In the genomic region with DNA sequence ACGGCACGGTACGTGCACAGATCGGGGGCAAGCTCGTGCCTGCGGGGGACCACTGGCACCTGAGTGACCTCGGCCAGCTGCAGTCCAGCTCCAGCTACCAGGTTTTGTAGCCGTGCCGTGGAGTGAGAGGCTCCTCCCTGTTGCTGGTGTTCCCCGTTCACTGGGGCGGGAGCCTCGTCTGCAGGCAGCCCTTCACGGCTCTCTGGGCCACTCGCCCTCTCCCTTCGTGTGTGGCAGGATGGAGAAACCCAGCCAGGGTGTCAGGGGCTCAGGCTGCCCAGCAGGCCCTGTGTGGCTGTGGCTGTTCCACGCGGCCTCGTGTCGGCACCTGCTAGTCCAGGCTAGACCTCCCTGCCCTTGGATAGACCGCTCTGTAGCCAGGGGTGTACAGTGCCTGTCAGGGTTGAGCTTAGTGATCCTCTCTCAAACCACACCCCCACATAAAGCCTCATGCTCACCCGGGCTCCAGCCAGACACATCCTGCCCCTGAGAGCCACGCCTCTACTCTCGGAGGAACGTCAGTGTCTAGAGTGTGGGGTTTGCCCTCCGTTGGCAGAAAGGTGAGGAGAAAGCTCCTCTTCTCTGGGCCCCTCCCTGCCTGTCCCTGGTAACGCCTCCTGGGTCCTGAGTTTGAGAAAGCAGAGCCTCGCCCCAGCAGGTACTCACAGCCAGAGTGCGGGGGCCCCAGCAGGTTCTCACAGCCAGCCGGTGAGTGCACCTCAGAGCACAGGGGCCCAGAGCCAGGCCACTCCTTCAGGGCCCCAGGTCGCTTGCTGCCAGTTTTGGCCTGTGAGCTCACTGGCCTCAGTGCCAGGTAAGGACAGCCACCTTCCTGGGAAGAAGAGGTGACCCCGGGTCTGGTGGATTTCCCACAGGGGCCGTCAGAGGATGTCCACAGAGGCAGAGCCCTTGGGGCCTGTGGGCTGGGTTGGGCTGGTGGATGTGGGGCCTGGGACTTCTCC, we compare ENCODE assay signal across 1 cellular context.
A peak's percentile ranks its signal among the peaks of the same experiment; 100 is the strongest.
TF ChIP-seq lines count a peak whose summit lies in the region.

No MANE protein-coding gene starts in this region.

TF ChIP-seq in HEK293, 187 proteins besides CTCF, POLR2A, EP300 and RAD21 (continued from another document):
- TF ChIP-seq, protein P1, sequence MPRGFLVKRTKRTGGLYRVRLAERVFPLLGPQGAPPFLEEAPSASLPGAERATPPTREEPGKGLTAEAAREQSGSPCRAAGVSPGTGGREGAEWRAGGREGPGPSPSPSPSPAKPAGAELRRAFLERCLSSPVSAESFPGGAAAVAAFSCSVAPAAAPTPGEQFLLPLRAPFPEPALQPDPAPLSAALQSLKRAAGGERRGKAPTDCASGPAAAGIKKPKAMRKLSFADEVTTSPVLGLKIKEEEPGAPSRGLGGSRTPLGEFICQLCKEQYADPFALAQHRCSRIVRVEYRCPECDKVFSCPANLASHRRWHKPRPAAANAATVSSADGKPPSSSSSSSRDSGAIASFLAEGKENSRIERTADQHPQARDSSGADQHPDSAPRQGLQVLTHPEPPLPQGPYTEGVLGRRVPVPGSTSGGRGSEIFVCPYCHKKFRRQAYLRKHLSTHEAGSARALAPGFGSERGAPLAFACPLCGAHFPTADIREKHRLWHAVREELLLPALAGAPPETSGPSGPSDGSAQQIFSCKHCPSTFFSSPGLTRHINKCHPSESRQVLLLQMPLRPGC (tag by site-specific recombination; IDR thresholded peaks at IDR 0.05): no peak
- peak; percentile 48 for TF ChIP-seq ZIC2 (tag by site-specific recombination; IDR thresholded peaks at IDR 0.05)
- TF ChIP-seq, protein P2, sequence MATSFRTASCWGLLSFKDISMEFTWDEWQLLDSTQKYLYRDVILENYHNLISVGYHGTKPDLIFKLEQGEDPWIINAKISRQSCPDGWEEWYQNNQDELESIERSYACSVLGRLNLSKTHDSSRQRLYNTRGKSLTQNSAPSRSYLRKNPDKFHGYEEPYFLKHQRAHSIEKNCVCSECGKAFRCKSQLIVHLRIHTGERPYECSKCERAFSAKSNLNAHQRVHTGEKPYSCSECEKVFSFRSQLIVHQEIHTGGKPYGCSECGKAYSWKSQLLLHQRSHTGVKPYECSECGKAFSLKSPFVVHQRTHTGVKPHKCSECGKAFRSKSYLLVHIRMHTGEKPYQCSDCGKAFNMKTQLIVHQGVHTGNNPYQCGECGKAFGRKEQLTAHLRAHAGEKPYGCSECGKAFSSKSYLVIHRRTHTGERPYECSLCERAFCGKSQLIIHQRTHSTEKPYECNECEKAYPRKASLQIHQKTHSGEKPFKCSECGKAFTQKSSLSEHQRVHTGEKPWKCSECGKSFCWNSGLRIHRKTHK (tag by site-specific recombination; IDR thresholded peaks at IDR 0.05): no peak
- no peak for TF ChIP-seq ZNF76 (tag by site-specific recombination; IDR thresholded peaks at IDR 0.05; ENCODE audit: borderline replicate concordance, low read depth)
- TF ChIP-seq, protein P3, sequence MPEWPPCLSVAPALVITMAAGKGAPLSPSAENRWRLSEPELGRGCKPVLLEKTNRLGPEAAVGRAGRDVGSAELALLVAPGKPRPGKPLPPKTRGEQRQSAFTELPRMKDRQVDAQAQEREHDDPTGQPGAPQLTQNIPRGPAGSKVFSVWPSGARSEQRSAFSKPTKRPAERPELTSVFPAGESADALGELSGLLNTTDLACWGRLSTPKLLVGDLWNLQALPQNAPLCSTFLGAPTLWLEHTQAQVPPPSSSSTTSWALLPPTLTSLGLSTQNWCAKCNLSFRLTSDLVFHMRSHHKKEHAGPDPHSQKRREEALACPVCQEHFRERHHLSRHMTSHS (tag by site-specific recombination; IDR thresholded peaks at IDR 0.05): no peak
